In genomic region chr16:8644513-8645140, GRCh38 we compare ENCODE assay signal across 14 cellular contexts. TPM values are rescaled to one million over a fixed set of nuclear protein-coding genes. Genes with fewer than 3 reads are reported as not detected.
DNase-seq lines count a peak whose midpoint lies in the region; ATAC-seq and TF ChIP-seq lines count a peak whose summit lies in the region.
"Had no signal": no experiment of that assay in that cellular context is flagged by ENCODE, and none has a peak within 500 bp of the region (broad histone marks: within the 10 kb centered on the region; RNA-seq: fewer than 3 reads in every experiment).

No MANE protein-coding gene starts in this region.

- H2AK5ac ChIP-seq in trophoblast cell (ENCODE audit: low read length), result no peak overlapping the region

- no peak overlapping the region for H2BK12ac ChIP-seq in trophoblast cell (ENCODE audit: low read length)

- H3K4me2 ChIP-seq in DND-41 (ENCODE audit: insufficient read depth, low read length), result no peak overlapping the region
- H3K4me2 ChIP-seq in trophoblast cell (ENCODE audit: low read length), result no peak overlapping the region

- no peak overlapping the region for H3K4me3 Mint-ChIP-seq in central memory CD8-positive, alpha-beta T cell
- H3K4me3 Mint-ChIP-seq in type B pancreatic cell, result no peak overlapping the region
- H3K4me3 Mint-ChIP-seq: neural crest cell had no signal

- H3K36me3 ChIP-seq in DND-41 (ENCODE audit: insufficient read depth, low read length), result peaks cover 83% of the 10 kb centered on the region
- peaks cover 0 to 80% (median 0%) of the 10 kb centered on the region in 3 donors for H3K36me3 ChIP-seq in Peyer's patch
- peaks cover 64% of the 10 kb centered on the region for H3K36me3 ChIP-seq in neutrophil
- peaks cover 71 to 76% of the 10 kb centered on the region in 2 experiments for H3K36me3 ChIP-seq in trophoblast cell (ENCODE audit: control insufficient read depth in 1 of 2, insufficient read depth in 2 of 2, low read length in 2 of 2)

- peak overlapping the region; percentile 35 for H3K27ac Mint-ChIP-seq in central memory CD8-positive, alpha-beta T cell (ENCODE audit: low read depth)
- no peak overlapping the region for H3K27ac Mint-ChIP-seq in type B pancreatic cell

- ATAC-seq in DND-41 (ENCODE audit: insufficient read depth, low read depth), result peak; percentile 64
- peak; percentile 60 for ATAC-seq in central memory CD8-positive, alpha-beta T cell (replicated peaks; ENCODE audit: extremely low read depth, poor library complexity, severe bottlenecking)
- ATAC-seq: Panc1 had no signal

- no peak for DNase-seq in DND-41
- peak in 2 of 3 donors; percentile 18 to 53 for DNase-seq in Peyer's patch
- DNase-seq in central memory CD8-positive, alpha-beta T cell (ENCODE audit: low spot score in 2 of 2), result no peak
- DNase-seq in trophoblast cell, result no peak
- DNase-seq in foreskin melanocyte, result no peak
- no peak for DNase-seq in type B pancreatic cell (ENCODE audit: extremely low spot score, unreplicated experiment)
- no peak for DNase-seq in NCI-H128 (lab: John Stamatoyannopoulos, UW; ENCODE audit: unreplicated experiment)
- DNase-seq: central memory CD4-positive, alpha-beta T cell; NCI-H1092 treated with DMSO at 0.1 percent for 48 hours; stimulated activated CD4-positive, alpha-beta T cell treated with anti-CD3 and anti-CD28 coated beads, Interleukin-2, amount 100 ng/mL, for 48 hours had no signal

- H4K20me1 ChIP-seq in DND-41 (ENCODE audit: insufficient read depth, low read length), result no peaks in the 10 kb centered on the region; the same call in 1 of the 2 replicates

- H3K23ac ChIP-seq in trophoblast cell (ENCODE audit: low read length), result no peak overlapping the region

- no peak overlapping the region for H3K18ac ChIP-seq in trophoblast cell (ENCODE audit: low read length)

- peaks cover 23% of the 10 kb centered on the region for H3K4me1 Mint-ChIP-seq in central memory CD8-positive, alpha-beta T cell
- no peaks in the 10 kb centered on the region for H3K4me1 Mint-ChIP-seq in type B pancreatic cell (ENCODE audit: unreplicated experiment)
- H3K4me1 Mint-ChIP-seq: neural crest cell had no signal

- no peaks in the 10 kb centered on the region for H3K79me1 ChIP-seq in trophoblast cell (ENCODE audit: low read length)

- H4K91ac ChIP-seq in trophoblast cell (ENCODE audit: low read depth, low read length), result no peak overlapping the region

- H3K9ac ChIP-seq in DND-41 (ENCODE audit: low read depth, low read length) (no peak overlapping the region), trophoblast cell (ENCODE audit: low read length) (no peak overlapping the region)

- H2BK5ac ChIP-seq in trophoblast cell (ENCODE audit: low read depth, low read length, poor library complexity), result no peak overlapping the region

- H3K4ac ChIP-seq in trophoblast cell (ENCODE audit: low read depth, low read length), result no peak overlapping the region

- H3K14ac ChIP-seq in trophoblast cell (ENCODE audit: low read length), result no peak overlapping the region

- H2AFZ ChIP-seq in DND-41 (ENCODE audit: low read depth, low read length), result no peak overlapping the region
- H2AFZ ChIP-seq in trophoblast cell (ENCODE audit: insufficient read depth, low read length, poor library complexity), result no peak overlapping the region

- no peaks in the 10 kb centered on the region for H3K9me3 Mint-ChIP-seq in central memory CD8-positive, alpha-beta T cell
- no peaks in the 10 kb centered on the region for H3K9me3 Mint-ChIP-seq in type B pancreatic cell
- H3K9me3 Mint-ChIP-seq: neural crest cell had no signal

- peaks cover 53% of the 10 kb centered on the region for H3K36me3 Mint-ChIP-seq in central memory CD8-positive, alpha-beta T cell (ENCODE audit: insufficient read depth)
- H3K36me3 Mint-ChIP-seq in type B pancreatic cell, result peaks cover 35% of the 10 kb centered on the region

- no peak overlapping the region for H3K27ac ChIP-seq in DND-41 (ENCODE audit: low read length)
- peak overlapping the region in 1 of 4 donors; percentile 13 for H3K27ac ChIP-seq in Peyer's patch
- H3K27ac ChIP-seq in neutrophil, result peak overlapping the region; percentile 99
- H3K27ac ChIP-seq in trophoblast cell (ENCODE audit: low read depth, low read length), result no peak overlapping the region

- no peaks in the 10 kb centered on the region for H3K79me2 ChIP-seq in DND-41 (ENCODE audit: insufficient read depth, low read length)
- no peaks in the 10 kb centered on the region for H3K79me2 ChIP-seq in trophoblast cell (ENCODE audit: control insufficient read depth, insufficient read depth, low read length, poor library complexity)

- no peaks in the 10 kb centered on the region for H3K27me3 ChIP-seq in DND-41 (ENCODE audit: insufficient read depth, low read length, poor library complexity)
- H3K27me3 ChIP-seq in Peyer's patch, result no peaks in the 10 kb centered on the region
- H3K27me3 ChIP-seq in neutrophil, result no peaks in the 10 kb centered on the region
- no peaks in the 10 kb centered on the region for H3K27me3 ChIP-seq in trophoblast cell (ENCODE audit: insufficient read depth, low read length)

- no peaks in the 10 kb centered on the region for H3K9me3 ChIP-seq in DND-41 (ENCODE audit: insufficient read depth, low read length, severe bottlenecking)
- no peaks in the 10 kb centered on the region for H3K9me3 ChIP-seq in Peyer's patch
- H3K9me3 ChIP-seq in neutrophil, result no peaks in the 10 kb centered on the region
- no peaks in the 10 kb centered on the region for H3K9me3 ChIP-seq in trophoblast cell (ENCODE audit: insufficient read depth, low read depth, low read length)

- no peak overlapping the region for H4K12ac ChIP-seq in trophoblast cell (ENCODE audit: low read depth, low read length)

- H3K27me3 Mint-ChIP-seq in central memory CD8-positive, alpha-beta T cell, result no peaks in the 10 kb centered on the region
- no peaks in the 10 kb centered on the region for H3K27me3 Mint-ChIP-seq in type B pancreatic cell

- no peak for TF ChIP-seq CTCF in DND-41 (IDR thresholded peaks at IDR 0.05; ENCODE audit: borderline replicate concordance, extremely low read depth, low read length, poor library complexity, severe bottlenecking)
- TF ChIP-seq CTCF in Peyer's patch (IDR thresholded peaks at IDR 0.05), result peak in 1 of 6 experiments; percentile 16
- peak; percentile 84 for TF ChIP-seq CTCF in neutrophil (IDR thresholded peaks at IDR 0.05)
- no peak for TF ChIP-seq CTCF in type B pancreatic cell (conservative IDR thresholded peaks at IDR 0.05)

- H2BK120ac ChIP-seq in trophoblast cell (ENCODE audit: insufficient read depth, low read length, poor library complexity), result no peak overlapping the region

- H3K4me1 ChIP-seq in DND-41 (ENCODE audit: insufficient read depth, low read length) (no peaks in the 10 kb centered on the region), Peyer's patch (no peaks in the 10 kb centered on the region), neutrophil (ENCODE audit: control insufficient read depth in 1 of 2, insufficient read depth in 1 of 2, low read depth in 1 of 2, low read length in 1 of 2) (peaks cover 30 to 33% of the 10 kb centered on the region in 2 experiments), trophoblast cell (ENCODE audit: control insufficient read depth in 1 of 2, insufficient read depth in 2 of 2, low read length in 2 of 2) (no peaks in the 10 kb centered on the region)

- no peak for TF ChIP-seq POLR2A in Peyer's patch (IDR thresholded peaks at IDR 0.05)

- H4K8ac ChIP-seq in trophoblast cell (ENCODE audit: low read depth, low read length), result no peak overlapping the region

- WGBS in trophoblast cell (ENCODE audit: extremely low coverage, insufficient coverage, insufficient read length), result no CpG with 5 or more reads among the region's 24 CpGs

- H3K4me3 ChIP-seq in DND-41 (ENCODE audit: low read depth in 1 of 2, low read length in 2 of 2), result no peak overlapping the region
- no peak overlapping the region for H3K4me3 ChIP-seq in Peyer's patch
- peak overlapping the region; percentile 72 to 89 for H3K4me3 ChIP-seq in neutrophil (ENCODE audit: low read depth in 1 of 2, low read length in 1 of 2)
- no peak overlapping the region for H3K4me3 ChIP-seq in trophoblast cell (ENCODE audit: low read depth, low read length)

RNA-seq across cellular contexts. Expression of gene METTL22, which starts 23.1 kb away (rescaled TPM):
- 10 to 100 TPM; 25.0 to 86.5 (median 59.0) TPM for total RNA-seq in Peyer's patch
- 21.8 and 25.3 TPM in 2 replicates for polyA plus RNA-seq in trophoblast cell (2013)
- 35.4 and 42.3 TPM in 2 replicates for total RNA-seq in type B pancreatic cell (ENCODE audit: low replicate concordance)

RNA-seq across cellular contexts. Expression of gene ABAT, which starts 29.8 kb away (rescaled TPM):
- total RNA-seq in Peyer's patch, result 10 to 100 TPM in 3 of 4 donors, 1 to 10 TPM in 1; 8.3 to 33.5 (median 29.0) TPM
- polyA plus RNA-seq in trophoblast cell (2013), result 2.5 and 2.6 TPM in 2 replicates
- total RNA-seq in type B pancreatic cell (ENCODE audit: low replicate concordance), result 21.1 and 32.1 TPM in 2 replicates

RNA-seq across cellular contexts. Expression of gene TMEM114, which starts 54.3 kb away (rescaled TPM):
- not detected for total RNA-seq in Peyer's patch
- not detected in 2 replicates for polyA plus RNA-seq in trophoblast cell (2013)
- 0.50 TPM in 1 of 2 replicates, not detected in the other for total RNA-seq in type B pancreatic cell (ENCODE audit: low replicate concordance)
- total RNA-seq: activated CD8-positive, alpha-beta memory T cell treated with anti-CD3 and anti-CD28 coated beads for 36 hours; neural crest cell had no signal

Comparison
In these comparisons a context has a peak if more than half of its experiments do, and no peak if none do; other contexts are left out.
1. DNase-seq: peak in Peyer's patch (2 of 3); none in DND-41 (single experiment), central memory CD8-positive, alpha-beta T cell (0 of 2), trophoblast cell (0 of 2), foreskin melanocyte (single experiment), type B pancreatic cell (single experiment) and NCI-H128 (single experiment).
2. H3K4me3 ChIP-seq: peak in neutrophil (2 of 2); none in DND-41 (0 of 2), Peyer's patch (0 of 4) and trophoblast cell (single experiment).